In genomic region chr2:168718622-168719021, GRCh38 we compare ENCODE assay signal across 16 cellular contexts.
A peak's percentile ranks its signal among the peaks of the same experiment; 100 is the strongest.
DNase-seq lines count a peak whose midpoint lies in the region; ATAC-seq and TF ChIP-seq lines count a peak whose summit lies in the region.
"Had no signal": no experiment of that assay in that cellular context is flagged by ENCODE, and none has a peak within 500 bp of the region (broad histone marks: within the 10 kb centered on the region; RNA-seq: fewer than 3 reads in every experiment).

No MANE protein-coding gene starts in this region.

- no peak for TF ChIP-seq EP300 in tibial nerve (IDR thresholded peaks at IDR 0.05)

- in situ Hi-C loops in mammary epithelial cell (cut with MboI; ENCODE audit: low sequenced_read_pairs in 2 of 2): no loop called here

- H3K4me3 ChIP-seq in mammary epithelial cell (replicated peaks in 1 of 3; ENCODE audit: insufficient read depth in 1 of 3, low read depth in 2 of 3, low read length in 3 of 3) (peak overlapping the region in 2 of 3 experiments; percentile 22 to 30), breast epithelium (no peak overlapping the region), RWPE2 (ENCODE audit: severe bottlenecking) (no peak overlapping the region), tibial nerve (no peak overlapping the region)

- dilution Hi-C loops in mammary epithelial cell (cut with HindIII; ENCODE audit: low sequenced_read_pairs): loop anchor here (5.0 kb wide), 1 partner anchor 101 kb away; no protein-coding TSS in a partner anchor

- DNase-seq in mammary epithelial cell (peak; percentile 92), breast epithelium (ENCODE audit: low spot score in 2 of 2) (no peak), RWPE2 (ENCODE audit: low spot score) (no peak), foreskin keratinocyte (peak; percentile 91 to 95), COLO829 (ENCODE audit: low spot score) (no peak), tibial nerve (ENCODE audit: low spot score in 2 of 2) (no peak)
- DNase-seq: C1 segment of cervical spinal cord; CD4-positive, alpha-beta T cell; DMS153; DMS79 treated with DMSO at 0.1 percent for 48 hours; EL; HCEC 1CT; HFFc6 had no signal

- no peak overlapping the region for H3K27ac Mint-ChIP-seq in activated T-helper 17 cell treated with anti-CD3 and anti-CD28 coated beads, Interleukin-2, amount 50 U/mL, for 72 hours
- H3K27ac Mint-ChIP-seq: B cell, HFFc6 had no signal

- H4K20me1 ChIP-seq in mammary epithelial cell (ENCODE audit: insufficient read depth, low read length): no peaks in the 10 kb centered on the region

- no TSS peak for BruUV-seq in mammary epithelial cell (replicated peaks; lab: Mats Ljungman, UMichigan)

- H3K4me1 Mint-ChIP-seq in activated T-helper 17 cell treated with anti-CD3 and anti-CD28 coated beads, Interleukin-2, amount 50 U/mL, for 72 hours: peaks cover 26% of the 10 kb centered on the region

- peaks cover 12% of the 10 kb centered on the region for H3K36me3 Mint-ChIP-seq in activated T-helper 17 cell treated with anti-CD3 and anti-CD28 coated beads, Interleukin-2, amount 50 U/mL, for 72 hours (ENCODE audit: low read depth)

- peak; percentile 99 for ATAC-seq in RWPE2 (ENCODE audit: low read depth)
- ATAC-seq in foreskin keratinocyte: peak; percentile 99
- no peak for ATAC-seq in GM18502 (IDR thresholded peaks at IDR 0.05; ENCODE audit: poor library complexity, unreplicated experiment)
- no peak for ATAC-seq in activated T-helper 17 cell treated with anti-CD3 and anti-CD28 coated beads, Interleukin-2, amount 50 U/mL, for 72 hours (replicated peaks)

- peak overlapping the region; percentile 74 for H3K4me2 ChIP-seq in mammary epithelial cell (ENCODE audit: insufficient read depth, low read depth, low read length)

- H3K27me3 ChIP-seq in mammary epithelial cell (ENCODE audit: insufficient read depth, low read length) (no peaks in the 10 kb centered on the region), breast epithelium (no peaks in the 10 kb centered on the region), RWPE2 (ENCODE audit: insufficient read depth, poor library complexity, severe bottlenecking) (no peaks in the 10 kb centered on the region), foreskin keratinocyte (no peaks in the 10 kb centered on the region), tibial nerve (no peaks in the 10 kb centered on the region)

- H3K36me3 ChIP-seq in mammary epithelial cell (ENCODE audit: insufficient read depth, low read length): peaks cover 2% of the 10 kb centered on the region
- no peaks in the 10 kb centered on the region for H3K36me3 ChIP-seq in breast epithelium
- peaks cover 8% of the 10 kb centered on the region for H3K36me3 ChIP-seq in RWPE2 (ENCODE audit: low read depth)
- peaks cover 0 to 16% (median 0%) of the 10 kb centered on the region in 3 donors for H3K36me3 ChIP-seq in tibial nerve

- CTCF ChIA-PET in mammary epithelial cell (lab: Charles Lee; ENCODE audit: low non-redundant PET): interaction anchor here (0.6 kb wide), 1 partner anchor 471 kb away, joined by 3 read pairs; the partner anchor contains the start of gene STK39

- no peak overlapping the region for H3K4me3 Mint-ChIP-seq in activated T-helper 17 cell treated with anti-CD3 and anti-CD28 coated beads, Interleukin-2, amount 50 U/mL, for 72 hours
- H3K4me3 Mint-ChIP-seq: B cell; CD4-positive, alpha-beta T cell; HFFc6 had no signal

- H3K9me3 Mint-ChIP-seq in activated T-helper 17 cell treated with anti-CD3 and anti-CD28 coated beads, Interleukin-2, amount 50 U/mL, for 72 hours: no peaks in the 10 kb centered on the region
- H3K9me3 Mint-ChIP-seq: CD4-positive, alpha-beta T cell; HFFc6 had no signal

- H3K27ac ChIP-seq in mammary epithelial cell (ENCODE audit: insufficient read depth, low read depth, low read length) (peak overlapping the region; percentile 95), breast epithelium (no peak overlapping the region), RWPE2 (ENCODE audit: poor library complexity, severe bottlenecking) (peak overlapping the region; percentile 89), foreskin keratinocyte (peak overlapping the region; percentile 18), tibial nerve (no peak overlapping the region)

- TF ChIP-seq POLR2A in breast epithelium (IDR thresholded peaks at IDR 0.05): no peak
- TF ChIP-seq POLR2A in tibial nerve (IDR thresholded peaks at IDR 0.05): no peak

- TF ChIP-seq CTCF in mammary epithelial cell (conservative IDR thresholded peaks at IDR 0.05 in 1 of 2, IDR thresholded peaks at IDR 0.05 in 1 of 2; ENCODE audit: extremely low read depth in 1 of 2, insufficient read depth in 1 of 2, low read depth in 1 of 2, low read length in 2 of 2) (no peak), breast epithelium (IDR thresholded peaks at IDR 0.05) (no peak), RWPE2 (IDR thresholded peaks at IDR 0.05; ENCODE audit: poor library complexity, severe bottlenecking) (no peak), foreskin keratinocyte (conservative IDR thresholded peaks at IDR 0.05) (no peak), tibial nerve (IDR thresholded peaks at IDR 0.05) (no peak)

- H2AFZ ChIP-seq in mammary epithelial cell (ENCODE audit: low read depth, low read length): peak overlapping the region; percentile 50

- peaks cover 4% of the 10 kb centered on the region for H3K79me2 ChIP-seq in mammary epithelial cell (ENCODE audit: insufficient read depth, low read length)

- H3K9me3 ChIP-seq in mammary epithelial cell (replicated peaks; ENCODE audit: insufficient read depth, low read length) (no peaks in the 10 kb centered on the region), breast epithelium (no peaks in the 10 kb centered on the region), RWPE2 (ENCODE audit: severe bottlenecking) (no peaks in the 10 kb centered on the region), tibial nerve (no peaks in the 10 kb centered on the region)

- peaks cover 50% of the 10 kb centered on the region for H3K4me1 ChIP-seq in mammary epithelial cell (ENCODE audit: insufficient read depth, low read length)
- no peaks in the 10 kb centered on the region for H3K4me1 ChIP-seq in breast epithelium
- peaks cover 38% of the 10 kb centered on the region for H3K4me1 ChIP-seq in RWPE2 (ENCODE audit: insufficient read depth, poor library complexity, severe bottlenecking)
- H3K4me1 ChIP-seq in foreskin keratinocyte: peaks cover 22% of the 10 kb centered on the region
- peaks cover 0 to 8% (median 0%) of the 10 kb centered on the region in 4 donors for H3K4me1 ChIP-seq in tibial nerve

- intact Hi-C loops in mammary epithelial cell (cut with micrococcal nuclease) (loop anchor here (5.0 kb wide), 1 partner anchor 39 kb away; no protein-coding TSS in a partner anchor), breast epithelium (cut with DNase I; ENCODE audit: low total_unique reads) (loop anchor here (2.0 kb wide), 1 partner anchor 46 kb away; no protein-coding TSS in a partner anchor)

- H3K27me3 Mint-ChIP-seq in activated T-helper 17 cell treated with anti-CD3 and anti-CD28 coated beads, Interleukin-2, amount 50 U/mL, for 72 hours: no peaks in the 10 kb centered on the region
- H3K27me3 Mint-ChIP-seq: B cell; CD4-positive, alpha-beta T cell had no signal

- peak overlapping the region; percentile 56 for H3K9ac ChIP-seq in mammary epithelial cell (ENCODE audit: insufficient read depth, low read length)

- WGBS in mammary epithelial cell (ENCODE audit: low coverage, missing lambda C conversion rate): 0% methylated on average over 2 of the region's 2 CpGs
- 63 to 72% methylated on average over 2 of the region's 2 CpGs for WGBS in tibial nerve, 2 donors

Comparison
In these comparisons a context has a peak if more than half of its experiments do, and no peak if none do; other contexts are left out.
1. DNase-seq: peak in mammary epithelial cell (single experiment) and foreskin keratinocyte (2 of 2); none in breast epithelium (0 of 2), RWPE2 (single experiment), COLO829 (single experiment) and tibial nerve (0 of 2).
2. H3K27ac ChIP-seq: peak in mammary epithelial cell (single experiment), RWPE2 (single experiment) and foreskin keratinocyte (single experiment); none in breast epithelium (0 of 2) and tibial nerve (0 of 4).
3. H3K4me3 ChIP-seq: peak in mammary epithelial cell (2 of 3); none in breast epithelium (0 of 3), RWPE2 (single experiment) and tibial nerve (0 of 4).
4. ATAC-seq: peak in RWPE2 (single experiment) and foreskin keratinocyte (single experiment); none in GM18502 (single experiment) and activated T-helper 17 cell treated with anti-CD3 and anti-CD28 coated beads, Interleukin-2, amount 50 U/mL, for 72 hours (single experiment).